Comparison of ENCODE assay signal across 4 cellular contexts in genomic region chr6:161393292-161393691, GRCh38.
"Had no signal": no experiment of that assay in that cellular context is flagged by ENCODE, and none has a peak within 500 bp of the region (broad histone marks: within the 10 kb centered on the region; RNA-seq: fewer than 3 reads in every experiment).

No MANE protein-coding gene starts in this region.

- H3K4me3 ChIP-seq: HAP-1 had no signal

- H3K9me3 ChIP-seq: HAP-1 had no signal

- H3K9ac ChIP-seq: GM23248 had no signal

- DNase-seq: GOT3 had no signal

- H3K27ac ChIP-seq: GM23248, HL-60 had no signal

- H3K36me3 ChIP-seq: HAP-1 had no signal
